In genomic region chr6:35737413-35738211, GRCh38 we compare ENCODE assay signal across 1 cellular context.
TF ChIP-seq lines count a peak whose summit lies in the region.

No MANE protein-coding gene starts in this region.

TF ChIP-seq in HepG2, 621 proteins besides CTCF, POLR2A, EP300 and RAD21 (continued from another document and continues in another):
- TF ChIP-seq HNF1B (CRISPR knock-in tag; IDR thresholded peaks at IDR 0.05): no peak
- no peak for TF ChIP-seq SRSF9 (IDR thresholded peaks at IDR 0.05; ENCODE audit: borderline replicate concordance, insufficient read depth, low read depth, low read length, poor library complexity, severe bottlenecking)
- TF ChIP-seq SUZ12 (IDR thresholded peaks at IDR 0.05; ENCODE audit: low read depth, low read length): no peak
- no peak; the same call in 1 of the 2 replicates for TF ChIP-seq ATF2 (CRISPR knock-in tag; IDR thresholded peaks at IDR 0.05)
- peak; percentile 53; the same call in 1 of the 2 replicates for TF ChIP-seq ZNF556 (CRISPR knock-in tag; IDR thresholded peaks at IDR 0.05; ENCODE audit: borderline replicate concordance)
- TF ChIP-seq POLR2AphosphoS2 (IDR thresholded peaks at IDR 0.05; ENCODE audit: low read depth, low read length): no peak
- no peak for TF ChIP-seq RCOR2 (CRISPR knock-in tag; IDR thresholded peaks at IDR 0.05)
- TF ChIP-seq ZFP1 (CRISPR knock-in tag; IDR thresholded peaks at IDR 0.05): no peak
- TF ChIP-seq DNMT3B (CRISPR knock-in tag; conservative IDR thresholded peaks at IDR 0.05): no peak
- no peak for TF ChIP-seq MED13 (CRISPR knock-in tag; IDR thresholded peaks at IDR 0.05)
- no peak for TF ChIP-seq CAMTA2 (CRISPR knock-in tag; IDR thresholded peaks at IDR 0.05; ENCODE audit: borderline replicate concordance)
- TF ChIP-seq ZNF383 (CRISPR knock-in tag; IDR thresholded peaks at IDR 0.05; ENCODE audit: borderline replicate concordance): no peak
- TF ChIP-seq ZNF674 (CRISPR knock-in tag; IDR thresholded peaks at IDR 0.05; ENCODE audit: low read depth): no peak
- TF ChIP-seq ZBTB34 (CRISPR knock-in tag; IDR thresholded peaks at IDR 0.05): no peak
- TF ChIP-seq ZMAT3 (CRISPR knock-in tag; conservative IDR thresholded peaks at IDR 0.05): no peak
- no peak for TF ChIP-seq ZNF546 (CRISPR knock-in tag; conservative IDR thresholded peaks at IDR 0.05)
- no peak for TF ChIP-seq PBX2 (CRISPR knock-in tag; IDR thresholded peaks at IDR 0.05)
- TF ChIP-seq ZNF782 (CRISPR knock-in tag; IDR thresholded peaks at IDR 0.05; ENCODE audit: borderline replicate concordance): no peak
- no peak for TF ChIP-seq NKX3-1 (CRISPR knock-in tag; IDR thresholded peaks at IDR 0.05)
- no peak for TF ChIP-seq ZSCAN30 (CRISPR knock-in tag; IDR thresholded peaks at IDR 0.05)
- no peak; a peak in 1 of 4 replicates for TF ChIP-seq MAFK (conservative IDR thresholded peaks at IDR 0.05 in 1 of 2, IDR thresholded peaks at IDR 0.05 in 1 of 2; ENCODE audit: low read length in 2 of 2)
- TF ChIP-seq RXRA (CRISPR knock-in tag; IDR thresholded peaks at IDR 0.05): no peak
- no peak for TF ChIP-seq ZNF550 (CRISPR knock-in tag; IDR thresholded peaks at IDR 0.05; ENCODE audit: borderline replicate concordance)
- TF ChIP-seq MNT (IDR thresholded peaks at IDR 0.05): no peak
- TF ChIP-seq DBP (CRISPR knock-in tag; IDR thresholded peaks at IDR 0.05; ENCODE audit: not compliant biosample characterization): no peak
- 0 out of 2 replicates have a peak, but pooled peaks have one; percentile 34 for TF ChIP-seq THAP7 (CRISPR knock-in tag; IDR thresholded peaks at IDR 0.05)
- no peak for TF ChIP-seq CSRNP2 (CRISPR knock-in tag; conservative IDR thresholded peaks at IDR 0.05; ENCODE audit: low read depth)
- no peak for TF ChIP-seq ZFP36 (IDR thresholded peaks at IDR 0.05; ENCODE audit: borderline replicate concordance, low read depth, low read length, partially characterized antibody)
- no peak for TF ChIP-seq ZBTB1 (CRISPR knock-in tag; IDR thresholded peaks at IDR 0.05; ENCODE audit: borderline replicate concordance)
- no peak for TF ChIP-seq KLF12 (CRISPR knock-in tag; IDR thresholded peaks at IDR 0.05; ENCODE audit: borderline replicate concordance)
- TF ChIP-seq ZNF777 (CRISPR knock-in tag; IDR thresholded peaks at IDR 0.05): no peak
- TF ChIP-seq MIER3 (CRISPR knock-in tag; IDR thresholded peaks at IDR 0.05; ENCODE audit: borderline replicate concordance): peak; percentile 49; the same call in 1 of the 2 replicates
- no peak for TF ChIP-seq PHF8 (CRISPR knock-in tag; IDR thresholded peaks at IDR 0.05)
- TF ChIP-seq ZHX2 (IDR thresholded peaks at IDR 0.05; ENCODE audit: low read depth): no peak
- TF ChIP-seq ZHX2 (CRISPR knock-in tag; IDR thresholded peaks at IDR 0.05; ENCODE audit: borderline replicate concordance): no peak
- no peak for TF ChIP-seq DPF2 (CRISPR knock-in tag; IDR thresholded peaks at IDR 0.05; ENCODE audit: borderline replicate concordance, low read depth)
- TF ChIP-seq USF2 (IDR thresholded peaks at IDR 0.05; ENCODE audit: low read depth, low read length): no peak
- TF ChIP-seq USF2 (CRISPR knock-in tag; IDR thresholded peaks at IDR 0.05; ENCODE audit: borderline replicate concordance): no peak
- TF ChIP-seq TFDP1 (CRISPR knock-in tag; IDR thresholded peaks at IDR 0.05; ENCODE audit: borderline replicate concordance): no peak
